ENCODE assay signal across 12 cellular contexts in the genomic region with DNA sequence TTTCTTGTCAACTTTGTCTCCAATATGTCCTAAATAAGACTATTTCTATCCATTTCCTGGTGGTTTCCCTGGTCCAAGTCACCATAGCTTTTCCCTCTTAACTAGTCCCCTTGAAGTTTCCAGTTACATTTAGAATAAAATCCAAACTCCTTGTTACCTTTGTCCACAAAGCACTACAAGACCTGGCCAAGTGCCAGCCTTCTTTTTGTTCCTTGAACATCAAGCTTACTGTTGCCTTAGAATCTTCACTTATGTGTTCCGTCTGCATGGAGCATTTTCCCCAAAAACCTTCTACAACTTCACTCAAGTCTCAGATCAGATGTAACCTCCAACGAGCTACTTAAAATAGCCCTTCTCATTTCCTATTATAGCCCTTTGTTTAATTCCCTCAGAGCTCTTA.
"Had no signal": no experiment of that assay in that cellular context is flagged by ENCODE, and none has a peak within 500 bp of the region (broad histone marks: within the 10 kb centered on the region; RNA-seq: fewer than 3 reads in every experiment).

No MANE protein-coding gene starts in this region.

- H3K4me3 ChIP-seq: heart right ventricle, lung, neural progenitor cell, pancreas, tibial artery had no signal

- H3K4me2 ChIP-seq: neural progenitor cell had no signal

- H3K36me3 ChIP-seq: neural progenitor cell, pancreas had no signal

- H3K27ac ChIP-seq: foreskin keratinocyte, heart right ventricle, neural progenitor cell, pancreas, tibial artery had no signal

- H3K9me3 ChIP-seq: pancreas had no signal

- H3K27me3 ChIP-seq: foreskin keratinocyte, heart right ventricle, neural progenitor cell, pancreas, tibial artery had no signal

- H2AFZ ChIP-seq: neural progenitor cell had no signal

- H3K4me1 ChIP-seq: foreskin keratinocyte, neural progenitor cell, pancreas, tibial artery had no signal

- DNase-seq: activated naive CD4-positive, alpha-beta T cell treated with Interleukin-2 at 50 U/mL for 16 hours; activated T-cell treated with anti-CD3 and anti-CD28 coated beads for 4 hours; anterior cingulate cortex; effector CD8-positive, alpha-beta T cell; foreskin keratinocyte; naive B cell; pancreas; T-helper 9 cell; tibial artery had no signal
